Comparison of ENCODE assay signal across 9 cellular contexts in the genomic region with DNA sequence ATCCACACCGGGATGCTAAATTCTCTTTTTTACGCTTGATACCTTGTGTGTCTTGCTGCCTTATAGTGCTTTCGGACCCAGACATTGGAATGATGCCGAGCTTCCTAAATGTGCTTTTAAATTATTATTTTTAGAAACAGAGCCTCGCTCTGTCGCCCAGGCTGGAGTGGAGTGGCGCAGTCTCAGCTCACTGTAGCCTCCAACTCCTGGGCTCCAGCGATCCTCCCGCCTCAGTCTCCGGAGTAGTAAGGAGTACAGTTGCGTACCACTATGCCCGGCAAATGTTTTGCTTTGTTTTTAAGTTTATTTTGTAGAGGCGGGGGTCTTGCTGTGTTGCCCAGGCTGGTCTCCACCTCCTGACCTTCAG. TPM values are rescaled to one million over a fixed set of nuclear protein-coding genes. Genes with fewer than 3 reads are reported as not detected.
A peak's percentile ranks its signal among the peaks of the same experiment; 100 is the strongest.
DNase-seq lines count a peak whose midpoint lies in the region; ATAC-seq and TF ChIP-seq lines count a peak whose summit lies in the region.
"Had no signal": no experiment of that assay in that cellular context is flagged by ENCODE, and none has a peak within 500 bp of the region (broad histone marks: within the 10 kb centered on the region; RNA-seq: fewer than 3 reads in every experiment).

No MANE protein-coding gene starts in this region.

- no peak for TF ChIP-seq CTCF in choroid plexus epithelial cell (conservative IDR thresholded peaks at IDR 0.05; ENCODE audit: low read depth, low read length)
- no peak for TF ChIP-seq CTCF in uterus (IDR thresholded peaks at IDR 0.05)

- no peak for TF ChIP-seq POLR2A in uterus (IDR thresholded peaks at IDR 0.05)

- peak overlapping the region in 1 of 2 donors; percentile 61 for H3K27ac ChIP-seq in mucosa of rectum (ENCODE audit: low read depth in 2 of 2, low read length in 2 of 2)
- H3K27ac ChIP-seq in uterus: peak overlapping the region; percentile 2 to 85

- no peaks in the 10 kb centered on the region for H3K36me3 ChIP-seq in mucosa of rectum (ENCODE audit: control insufficient read depth in 2 of 2, insufficient read depth in 2 of 2, low read length in 2 of 2)
- no peaks in the 10 kb centered on the region for H3K36me3 ChIP-seq in uterus

- no peaks in the 10 kb centered on the region for H3K9me3 ChIP-seq in mucosa of rectum (ENCODE audit: control insufficient read depth in 2 of 2, low read length in 2 of 2)
- H3K9me3 ChIP-seq in uterus: no peaks in the 10 kb centered on the region

- H3K4me1 ChIP-seq in mucosa of rectum (ENCODE audit: control insufficient read depth in 2 of 2, insufficient read depth in 2 of 2, low read length in 2 of 2) (peaks cover 3 to 6% of the 10 kb centered on the region in 2 donors), uterus (peaks cover 2 to 3% of the 10 kb centered on the region in 2 donors)

- H3K4me3 ChIP-seq in choroid plexus epithelial cell (ENCODE audit: low read depth, low read length) (peak overlapping the region; percentile 63), mucosa of rectum (ENCODE audit: low read length in 2 of 2) (peak overlapping the region; percentile 81 to 85), uterus (peak overlapping the region; percentile 32 to 85)

- H3K9ac ChIP-seq in mucosa of rectum (ENCODE audit: low read depth in 1 of 2, low read length in 2 of 2): peak overlapping the region; percentile 68 to 77

- H3K27me3 ChIP-seq in mucosa of rectum (ENCODE audit: control insufficient read depth in 2 of 2, insufficient read depth in 2 of 2, low read length in 2 of 2) (no peaks in the 10 kb centered on the region), uterus (no peaks in the 10 kb centered on the region)

- intact Hi-C loops in Right ventricle myocardium inferior (cut with DNase I) (no loop called here), cardiac septum (cut with DNase I) (loop anchor here (2.0 kb wide), 1 partner anchor 32 kb away; the partner anchor contains the start of gene TTC8), uterus (cut with DNase I; ENCODE audit: low total_unique reads) (no loop called here)

- peak; percentile 41 for DNase-seq in Right ventricle myocardium inferior (ENCODE audit: missing footprints)
- DNase-seq in cardiac septum (ENCODE audit: low spot score): no peak
- DNase-seq in choroid plexus epithelial cell (ENCODE audit: low read depth): no peak
- DNase-seq in uterus: peak in 1 of 2 donors; percentile 16
- no peak for DNase-seq in NCI-H345 treated with DMSO at 0.1 percent for 48 hours (lab: John Stamatoyannopoulos, UW; ENCODE audit: unreplicated experiment)
- DNase-seq: SIG-M5 had no signal

- no peak for ATAC-seq in Right ventricle myocardium inferior
- ATAC-seq in HG02884 (IDR thresholded peaks at IDR 0.05; ENCODE audit: unreplicated experiment): no peak
- ATAC-seq in GM18517 (IDR thresholded peaks at IDR 0.05; ENCODE audit: unreplicated experiment): no peak

RNA-seq across cellular contexts. Expression of gene EML5, which starts 0.5 kb away (rescaled TPM):
- 0.27 TPM for total RNA-seq in Right ventricle myocardium inferior
- 0.24 TPM for total RNA-seq in cardiac septum
- 1 to 10 TPM in 3 of 4 donors, under 1 TPM in 1; 0.26 to 4.4 (median 2.9) TPM for total RNA-seq in uterus

RNA-seq across cellular contexts. Expression of gene TTC8, which starts 31.2 kb away (rescaled TPM):
- 7.0 TPM for total RNA-seq in Right ventricle myocardium inferior
- 12.2 TPM for total RNA-seq in cardiac septum
- total RNA-seq in uterus: 100 to 1,000 TPM in 1 of 4 donors, 10 to 100 TPM in 2, 1 to 10 TPM in 1; 9.7 to 340 (median 31.7) TPM
